In the genomic region with DNA sequence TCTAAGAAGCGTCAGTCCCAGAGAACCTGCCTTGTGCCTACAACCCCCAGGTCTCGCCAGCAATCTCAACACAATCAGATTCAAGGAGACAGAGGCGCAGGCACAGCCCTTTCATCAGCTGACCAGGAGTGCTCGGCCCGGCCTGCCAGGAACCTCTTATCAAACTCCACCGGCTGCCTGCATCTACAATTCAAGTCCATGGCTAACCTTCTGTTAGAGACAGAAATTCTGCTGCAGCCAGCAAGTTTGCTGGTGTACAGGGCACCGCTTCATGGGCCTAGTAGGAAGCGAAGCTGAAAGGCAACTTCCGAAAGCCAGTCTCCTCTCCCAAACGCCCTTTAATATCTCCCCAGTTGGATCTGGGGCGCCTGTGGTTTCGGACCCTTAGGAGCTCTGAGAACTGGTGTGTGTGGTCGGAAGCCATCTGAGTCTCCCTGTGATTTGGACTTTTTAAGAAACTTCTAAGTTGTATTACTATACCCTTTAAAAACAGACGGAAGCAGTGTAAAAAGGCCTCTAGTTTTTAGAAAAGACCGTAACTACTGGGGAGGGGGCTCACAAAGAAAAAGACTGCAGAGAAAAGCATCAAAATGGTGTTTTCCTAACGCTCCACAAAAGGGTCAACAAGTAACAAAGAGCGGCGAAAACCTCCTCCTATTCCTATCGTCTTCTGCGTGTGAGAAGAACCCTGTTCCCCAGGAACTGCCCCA, we compare ENCODE assay signal across 1 cellular context.
TF ChIP-seq lines count a peak whose summit lies in the region.

No MANE protein-coding gene starts in this region.

TF ChIP-seq in K562, 482 proteins besides CTCF, POLR2A, EP300 and RAD21 (continued from another document and continues in another):
- TF ChIP-seq, protein P1, sequence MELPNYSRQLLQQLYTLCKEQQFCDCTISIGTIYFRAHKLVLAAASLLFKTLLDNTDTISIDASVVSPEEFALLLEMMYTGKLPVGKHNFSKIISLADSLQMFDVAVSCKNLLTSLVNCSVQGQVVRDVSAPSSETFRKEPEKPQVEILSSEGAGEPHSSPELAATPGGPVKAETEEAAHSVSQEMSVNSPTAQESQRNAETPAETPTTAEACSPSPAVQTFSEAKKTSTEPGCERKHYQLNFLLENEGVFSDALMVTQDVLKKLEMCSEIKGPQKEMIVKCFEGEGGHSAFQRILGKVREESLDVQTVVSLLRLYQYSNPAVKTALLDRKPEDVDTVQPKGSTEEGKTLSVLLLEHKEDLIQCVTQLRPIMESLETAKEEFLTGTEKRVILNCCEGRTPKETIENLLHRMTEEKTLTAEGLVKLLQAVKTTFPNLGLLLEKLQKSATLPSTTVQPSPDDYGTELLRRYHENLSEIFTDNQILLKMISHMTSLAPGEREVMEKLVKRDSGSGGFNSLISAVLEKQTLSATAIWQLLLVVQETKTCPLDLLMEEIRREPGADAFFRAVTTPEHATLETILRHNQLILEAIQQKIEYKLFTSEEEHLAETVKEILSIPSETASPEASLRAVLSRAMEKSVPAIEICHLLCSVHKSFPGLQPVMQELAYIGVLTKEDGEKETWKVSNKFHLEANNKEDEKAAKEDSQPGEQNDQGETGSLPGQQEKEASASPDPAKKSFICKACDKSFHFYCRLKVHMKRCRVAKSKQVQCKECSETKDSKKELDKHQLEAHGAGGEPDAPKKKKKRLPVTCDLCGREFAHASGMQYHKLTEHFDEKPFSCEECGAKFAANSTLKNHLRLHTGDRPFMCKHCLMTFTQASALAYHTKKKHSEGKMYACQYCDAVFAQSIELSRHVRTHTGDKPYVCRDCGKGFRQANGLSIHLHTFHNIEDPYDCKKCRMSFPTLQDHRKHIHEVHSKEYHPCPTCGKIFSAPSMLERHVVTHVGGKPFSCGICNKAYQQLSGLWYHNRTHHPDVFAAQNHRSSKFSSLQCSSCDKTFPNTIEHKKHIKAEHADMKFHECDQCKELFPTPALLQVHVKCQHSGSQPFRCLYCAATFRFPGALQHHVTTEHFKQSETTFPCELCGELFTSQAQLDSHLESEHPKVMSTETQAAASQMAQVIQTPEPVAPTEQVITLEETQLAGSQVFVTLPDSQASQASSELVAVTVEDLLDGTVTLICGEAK (IDR thresholded peaks at IDR 0.05): peak; percentile 55; the same call in 1 of the 2 replicates
- TF ChIP-seq, protein P1 (CRISPR knock-in tag; IDR thresholded peaks at IDR 0.05): no peak
- TF ChIP-seq MTA3 (IDR thresholded peaks at IDR 0.05; ENCODE audit: borderline replicate concordance): no peak
- peak; percentile 29 for TF ChIP-seq CHD1 (IDR thresholded peaks at IDR 0.05; ENCODE audit: low read length)
- TF ChIP-seq SMARCA5 (IDR thresholded peaks at IDR 0.05): 0 out of 2 replicates have a peak, but pooled peaks have one; percentile 24
- TF ChIP-seq RBBP5 (IDR thresholded peaks at IDR 0.05; ENCODE audit: borderline replicate concordance, insufficient read depth, low read length, poor library complexity, severe bottlenecking): no peak
- peak; percentile 43; the same call in 1 of the 2 replicates for TF ChIP-seq CEBPG (CRISPR knock-in tag; IDR thresholded peaks at IDR 0.05)
- no peak for TF ChIP-seq CEBPG (tag; conservative IDR thresholded peaks at IDR 0.05 in 1 of 2, IDR thresholded peaks at IDR 0.05 in 1 of 2)
- TF ChIP-seq, protein P2, sequence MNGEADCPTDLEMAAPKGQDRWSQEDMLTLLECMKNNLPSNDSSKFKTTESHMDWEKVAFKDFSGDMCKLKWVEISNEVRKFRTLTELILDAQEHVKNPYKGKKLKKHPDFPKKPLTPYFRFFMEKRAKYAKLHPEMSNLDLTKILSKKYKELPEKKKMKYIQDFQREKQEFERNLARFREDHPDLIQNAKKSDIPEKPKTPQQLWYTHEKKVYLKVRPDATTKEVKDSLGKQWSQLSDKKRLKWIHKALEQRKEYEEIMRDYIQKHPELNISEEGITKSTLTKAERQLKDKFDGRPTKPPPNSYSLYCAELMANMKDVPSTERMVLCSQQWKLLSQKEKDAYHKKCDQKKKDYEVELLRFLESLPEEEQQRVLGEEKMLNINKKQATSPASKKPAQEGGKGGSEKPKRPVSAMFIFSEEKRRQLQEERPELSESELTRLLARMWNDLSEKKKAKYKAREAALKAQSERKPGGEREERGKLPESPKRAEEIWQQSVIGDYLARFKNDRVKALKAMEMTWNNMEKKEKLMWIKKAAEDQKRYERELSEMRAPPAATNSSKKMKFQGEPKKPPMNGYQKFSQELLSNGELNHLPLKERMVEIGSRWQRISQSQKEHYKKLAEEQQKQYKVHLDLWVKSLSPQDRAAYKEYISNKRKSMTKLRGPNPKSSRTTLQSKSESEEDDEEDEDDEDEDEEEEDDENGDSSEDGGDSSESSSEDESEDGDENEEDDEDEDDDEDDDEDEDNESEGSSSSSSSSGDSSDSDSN (IDR thresholded peaks at IDR 0.05; ENCODE audit: borderline replicate concordance in 1 of 2, low read depth in 2 of 2, low read length in 2 of 2): peak in 1 of 2 experiments; percentile 79; a peak in 1 of 4 replicates
- TF ChIP-seq ZNF79 (CRISPR knock-in tag; IDR thresholded peaks at IDR 0.05; ENCODE audit: low read depth): no peak
- TF ChIP-seq ZNF780A (CRISPR knock-in tag; IDR thresholded peaks at IDR 0.05): no peak
- TF ChIP-seq FOXP1 (CRISPR knock-in tag; IDR thresholded peaks at IDR 0.05): no peak; the same call in none of the 2 replicates
- no peak for TF ChIP-seq SMAD1 (IDR thresholded peaks at IDR 0.05; ENCODE audit: low read depth, low read length, partially characterized antibody)
- TF ChIP-seq, protein P3, sequence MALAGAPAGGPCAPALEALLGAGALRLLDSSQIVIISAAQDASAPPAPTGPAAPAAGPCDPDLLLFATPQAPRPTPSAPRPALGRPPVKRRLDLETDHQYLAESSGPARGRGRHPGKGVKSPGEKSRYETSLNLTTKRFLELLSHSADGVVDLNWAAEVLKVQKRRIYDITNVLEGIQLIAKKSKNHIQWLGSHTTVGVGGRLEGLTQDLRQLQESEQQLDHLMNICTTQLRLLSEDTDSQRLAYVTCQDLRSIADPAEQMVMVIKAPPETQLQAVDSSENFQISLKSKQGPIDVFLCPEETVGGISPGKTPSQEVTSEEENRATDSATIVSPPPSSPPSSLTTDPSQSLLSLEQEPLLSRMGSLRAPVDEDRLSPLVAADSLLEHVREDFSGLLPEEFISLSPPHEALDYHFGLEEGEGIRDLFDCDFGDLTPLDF (CRISPR knock-in tag; IDR thresholded peaks at IDR 0.05): no peak; the same call in 1 of the 2 replicates
- TF ChIP-seq NCOA1 (IDR thresholded peaks at IDR 0.05; ENCODE audit: low read depth): no peak; the same call in 1 of the 2 replicates
- TF ChIP-seq CAMTA2 (CRISPR knock-in tag; conservative IDR thresholded peaks at IDR 0.05): no peak
- TF ChIP-seq, protein P4, sequence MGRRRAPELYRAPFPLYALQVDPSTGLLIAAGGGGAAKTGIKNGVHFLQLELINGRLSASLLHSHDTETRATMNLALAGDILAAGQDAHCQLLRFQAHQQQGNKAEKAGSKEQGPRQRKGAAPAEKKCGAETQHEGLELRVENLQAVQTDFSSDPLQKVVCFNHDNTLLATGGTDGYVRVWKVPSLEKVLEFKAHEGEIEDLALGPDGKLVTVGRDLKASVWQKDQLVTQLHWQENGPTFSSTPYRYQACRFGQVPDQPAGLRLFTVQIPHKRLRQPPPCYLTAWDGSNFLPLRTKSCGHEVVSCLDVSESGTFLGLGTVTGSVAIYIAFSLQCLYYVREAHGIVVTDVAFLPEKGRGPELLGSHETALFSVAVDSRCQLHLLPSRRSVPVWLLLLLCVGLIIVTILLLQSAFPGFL (CRISPR knock-in tag; IDR thresholded peaks at IDR 0.05): no peak
- TF ChIP-seq, protein P5, sequence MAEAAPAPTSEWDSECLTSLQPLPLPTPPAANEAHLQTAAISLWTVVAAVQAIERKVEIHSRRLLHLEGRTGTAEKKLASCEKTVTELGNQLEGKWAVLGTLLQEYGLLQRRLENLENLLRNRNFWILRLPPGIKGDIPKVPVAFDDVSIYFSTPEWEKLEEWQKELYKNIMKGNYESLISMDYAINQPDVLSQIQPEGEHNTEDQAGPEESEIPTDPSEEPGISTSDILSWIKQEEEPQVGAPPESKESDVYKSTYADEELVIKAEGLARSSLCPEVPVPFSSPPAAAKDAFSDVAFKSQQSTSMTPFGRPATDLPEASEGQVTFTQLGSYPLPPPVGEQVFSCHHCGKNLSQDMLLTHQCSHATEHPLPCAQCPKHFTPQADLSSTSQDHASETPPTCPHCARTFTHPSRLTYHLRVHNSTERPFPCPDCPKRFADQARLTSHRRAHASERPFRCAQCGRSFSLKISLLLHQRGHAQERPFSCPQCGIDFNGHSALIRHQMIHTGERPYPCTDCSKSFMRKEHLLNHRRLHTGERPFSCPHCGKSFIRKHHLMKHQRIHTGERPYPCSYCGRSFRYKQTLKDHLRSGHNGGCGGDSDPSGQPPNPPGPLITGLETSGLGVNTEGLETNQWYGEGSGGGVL (CRISPR knock-in tag; IDR thresholded peaks at IDR 0.05): no peak
- TF ChIP-seq, protein P6, sequence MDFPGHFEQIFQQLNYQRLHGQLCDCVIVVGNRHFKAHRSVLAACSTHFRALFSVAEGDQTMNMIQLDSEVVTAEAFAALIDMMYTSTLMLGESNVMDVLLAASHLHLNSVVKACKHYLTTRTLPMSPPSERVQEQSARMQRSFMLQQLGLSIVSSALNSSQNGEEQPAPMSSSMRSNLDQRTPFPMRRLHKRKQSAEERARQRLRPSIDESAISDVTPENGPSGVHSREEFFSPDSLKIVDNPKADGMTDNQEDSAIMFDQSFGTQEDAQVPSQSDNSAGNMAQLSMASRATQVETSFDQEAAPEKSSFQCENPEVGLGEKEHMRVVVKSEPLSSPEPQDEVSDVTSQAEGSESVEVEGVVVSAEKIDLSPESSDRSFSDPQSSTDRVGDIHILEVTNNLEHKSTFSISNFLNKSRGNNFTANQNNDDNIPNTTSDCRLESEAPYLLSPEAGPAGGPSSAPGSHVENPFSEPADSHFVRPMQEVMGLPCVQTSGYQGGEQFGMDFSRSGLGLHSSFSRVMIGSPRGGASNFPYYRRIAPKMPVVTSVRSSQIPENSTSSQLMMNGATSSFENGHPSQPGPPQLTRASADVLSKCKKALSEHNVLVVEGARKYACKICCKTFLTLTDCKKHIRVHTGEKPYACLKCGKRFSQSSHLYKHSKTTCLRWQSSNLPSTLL (IDR thresholded peaks at IDR 0.05): no peak
- TF ChIP-seq MXI1 (IDR thresholded peaks at IDR 0.05; ENCODE audit: low read depth, low read length): peak; percentile 70; the same call in 1 of the 2 replicates
- TF ChIP-seq L3MBTL2 (IDR thresholded peaks at IDR 0.05): no peak; the same call in 1 of the 2 replicates
- TF ChIP-seq ZSCAN29 (IDR thresholded peaks at IDR 0.05): no peak
- TF ChIP-seq CEBPB (tag; IDR thresholded peaks at IDR 0.05): no peak
- TF ChIP-seq MEF2A (IDR thresholded peaks at IDR 0.05; ENCODE audit: control insufficient read depth, low read depth, low read length): no peak; the same call in 1 of the 2 replicates
- TF ChIP-seq CREB1 (IDR thresholded peaks at IDR 0.05): peak; percentile 43
- no peak; the same call in 1 of the 2 replicates for TF ChIP-seq CREB1 (CRISPR knock-in tag; IDR thresholded peaks at IDR 0.05)
- TF ChIP-seq, protein P7, sequence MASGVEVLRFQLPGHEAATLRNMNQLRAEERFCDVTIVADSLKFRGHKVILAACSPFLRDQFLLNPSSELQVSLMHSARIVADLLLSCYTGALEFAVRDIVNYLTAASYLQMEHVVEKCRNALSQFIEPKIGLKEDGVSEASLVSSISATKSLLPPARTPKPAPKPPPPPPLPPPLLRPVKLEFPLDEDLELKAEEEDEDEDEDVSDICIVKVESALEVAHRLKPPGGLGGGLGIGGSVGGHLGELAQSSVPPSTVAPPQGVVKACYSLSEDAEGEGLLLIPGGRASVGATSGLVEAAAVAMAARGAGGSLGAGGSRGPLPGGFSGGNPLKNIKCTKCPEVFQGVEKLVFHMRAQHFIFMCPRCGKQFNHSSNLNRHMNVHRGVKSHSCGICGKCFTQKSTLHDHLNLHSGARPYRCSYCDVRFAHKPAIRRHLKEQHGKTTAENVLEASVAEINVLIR (CRISPR knock-in tag; IDR thresholded peaks at IDR 0.05): no peak
- TF ChIP-seq, protein P8, sequence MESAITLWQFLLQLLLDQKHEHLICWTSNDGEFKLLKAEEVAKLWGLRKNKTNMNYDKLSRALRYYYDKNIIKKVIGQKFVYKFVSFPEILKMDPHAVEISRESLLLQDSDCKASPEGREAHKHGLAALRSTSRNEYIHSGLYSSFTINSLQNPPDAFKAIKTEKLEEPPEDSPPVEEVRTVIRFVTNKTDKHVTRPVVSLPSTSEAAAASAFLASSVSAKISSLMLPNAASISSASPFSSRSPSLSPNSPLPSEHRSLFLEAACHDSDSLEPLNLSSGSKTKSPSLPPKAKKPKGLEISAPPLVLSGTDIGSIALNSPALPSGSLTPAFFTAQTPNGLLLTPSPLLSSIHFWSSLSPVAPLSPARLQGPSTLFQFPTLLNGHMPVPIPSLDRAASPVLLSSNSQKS (CRISPR knock-in tag; IDR thresholded peaks at IDR 0.05): no peak
